10 cellular contexts compared by ENCODE assay signal in the genomic region with DNA sequence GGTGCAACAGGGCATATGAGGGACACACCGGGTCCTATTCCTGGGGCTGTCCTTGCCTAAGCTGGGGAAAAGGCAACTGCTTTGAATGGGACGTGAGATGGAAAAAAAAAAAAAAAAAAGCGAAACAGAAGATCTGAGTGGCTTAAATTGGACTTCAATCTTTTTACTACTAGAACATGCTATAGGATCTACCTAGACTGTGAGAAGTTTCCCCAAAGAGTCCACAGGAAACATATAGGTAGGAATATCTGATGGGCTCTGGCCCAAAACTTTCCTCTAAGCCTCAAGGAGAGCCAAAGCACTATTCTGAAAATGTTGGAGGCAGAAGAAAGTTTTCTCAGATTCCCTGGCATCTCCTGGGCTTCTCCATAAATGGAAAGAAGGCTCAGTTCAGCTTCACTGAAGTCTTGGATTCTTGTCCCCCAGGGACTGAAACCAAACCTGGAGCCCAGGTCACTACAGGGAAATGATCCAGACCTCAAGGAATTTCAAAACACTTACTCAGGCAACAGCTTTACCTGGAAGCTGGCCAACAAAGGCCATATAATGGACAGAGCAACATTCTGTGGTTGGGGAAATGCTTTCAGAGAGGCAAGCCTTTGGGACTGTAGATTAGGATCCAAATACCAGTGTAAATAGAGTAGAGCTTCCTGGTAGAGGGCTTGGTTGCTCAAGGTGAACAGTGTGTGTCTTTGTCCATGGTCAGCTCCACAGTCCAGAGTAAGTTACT. TPM values are rescaled to one million over a fixed set of nuclear protein-coding genes. Genes with fewer than 3 reads are reported as not detected.
DNase-seq lines count a peak whose midpoint lies in the region; ATAC-seq and TF ChIP-seq lines count a peak whose summit lies in the region.
"Had no signal": no experiment of that assay in that cellular context is flagged by ENCODE, and none has a peak within 500 bp of the region (broad histone marks: within the 10 kb centered on the region; RNA-seq: fewer than 3 reads in every experiment).

No MANE protein-coding gene starts in this region.

- H2AFZ ChIP-seq in HCT116 (ENCODE audit: low read depth, low read length, poor library complexity, severe bottlenecking): no peak overlapping the region
- H2AFZ ChIP-seq in SK-N-SH (ENCODE audit: low read depth): no peak overlapping the region

- H3K9me2 ChIP-seq in HCT116 (ENCODE audit: insufficient read depth) (no peaks in the 10 kb centered on the region), SK-N-SH (no peaks in the 10 kb centered on the region)

- H3K79me2 ChIP-seq in HCT116 (ENCODE audit: insufficient read depth, low read length): no peaks in the 10 kb centered on the region
- no peaks in the 10 kb centered on the region for H3K79me2 ChIP-seq in SK-N-SH (ENCODE audit: insufficient read depth)

- H4K20me1 ChIP-seq in HCT116 (ENCODE audit: insufficient read depth) (no peaks in the 10 kb centered on the region), SK-N-SH (ENCODE audit: insufficient read depth) (no peaks in the 10 kb centered on the region)

- TF ChIP-seq RAD21 in HCT116 (IDR thresholded peaks at IDR 0.05; ENCODE audit: low read depth) (no peak), SK-N-SH (IDR thresholded peaks at IDR 0.05; ENCODE audit: low read length) (no peak)

- BruUV-seq in HCT116 (replicated peaks; lab: Mats Ljungman, UMichigan): no TSS peak

- no peak overlapping the region for H3K9ac ChIP-seq in HCT116 (ENCODE audit: low read length)
- no peak overlapping the region for H3K9ac ChIP-seq in SK-N-SH

- H3K27me3 ChIP-seq in HCT116 (ENCODE audit: insufficient read depth, low read length) (no peaks in the 10 kb centered on the region), SK-N-SH (ENCODE audit: insufficient read depth) (no peaks in the 10 kb centered on the region), thoracic aorta (replicated peaks; ENCODE audit: insufficient read depth) (no peaks in the 10 kb centered on the region)
- H3K27me3 ChIP-seq: heart left ventricle had no signal

- intact Hi-C loops in HCT116 (cut with micrococcal nuclease): no loop called here

- H3K9me3 ChIP-seq in HCT116 (ENCODE audit: control insufficient read depth in 1 of 2, insufficient read depth in 1 of 2, low read depth in 1 of 2, low read length in 2 of 2) (no peaks in the 10 kb centered on the region), SK-N-SH (no peaks in the 10 kb centered on the region), thoracic aorta (peaks cover 9% of the 10 kb centered on the region)

- peak in 1 of 2 experiments; percentile 71; a peak in 2 of 4 replicates for TF ChIP-seq EP300 in SK-N-SH (IDR thresholded peaks at IDR 0.05; ENCODE audit: borderline replicate concordance in 1 of 2, low read depth in 1 of 2, low read length in 1 of 2)

- peak overlapping the region; percentile 11; the same call in 1 of the 2 replicates for H3K27ac ChIP-seq in HCT116 (ENCODE audit: low read depth, low read length)
- peak overlapping the region in 1 of 2 experiments; percentile 13; a peak in 1 of 4 replicates for H3K27ac ChIP-seq in SK-N-SH (ENCODE audit: low read depth in 2 of 2, low read length in 1 of 2)
- H3K27ac ChIP-seq in thoracic aorta: peak overlapping the region; percentile 11 to 63
- H3K27ac ChIP-seq: heart left ventricle had no signal

- H3K4me1 ChIP-seq in HCT116 (ENCODE audit: control insufficient read depth in 1 of 2, insufficient read depth in 2 of 2, low read length in 2 of 2) (peaks cover 17 to 27% of the 10 kb centered on the region in 2 experiments), SK-N-SH (ENCODE audit: control insufficient read depth in 1 of 2, insufficient read depth in 2 of 2, low read depth in 1 of 2, low read length in 1 of 2) (peaks cover 0 to 4% of the 10 kb centered on the region in 2 experiments; a peak in 1 of 4 replicates), thoracic aorta (ENCODE audit: control insufficient read depth in 1 of 2, low read depth in 2 of 2) (peaks cover 8 to 25% of the 10 kb centered on the region in 2 donors)

- H3F3A ChIP-seq in SK-N-SH (replicated peaks; ENCODE audit: insufficient read depth): no peaks in the 10 kb centered on the region

- no peaks in the 10 kb centered on the region for H3K36me3 ChIP-seq in HCT116 (ENCODE audit: control insufficient read depth in 1 of 2, insufficient read depth in 2 of 2, low read length in 2 of 2)
- no peaks in the 10 kb centered on the region for H3K36me3 ChIP-seq in SK-N-SH (replicated peaks in 1 of 2; ENCODE audit: control insufficient read depth in 1 of 2, insufficient read depth in 2 of 2, low read length in 1 of 2)
- no peaks in the 10 kb centered on the region for H3K36me3 ChIP-seq in thoracic aorta
- H3K36me3 ChIP-seq: heart left ventricle had no signal

- RAD21 ChIA-PET in HCT116 (lab: Charles Lee; ENCODE audit: low non-redundant PET in 1 of 2, low total read pairs in 2 of 2, uncharacterized antibody in 2 of 2, unreplicated experiment in 2 of 2): no interaction called here

- DNase-seq in HCT116 (ENCODE audit: low read depth, low spot score) (peak; percentile 75), SK-N-SH (no peak), foreskin fibroblast (peak; percentile 55 to 73), thoracic aorta (ENCODE audit: low spot score) (peak; percentile 19)
- DNase-seq: heart left ventricle, RPMI8226 had no signal

- no peak overlapping the region for H3K4me3 ChIP-seq in HCT116 (replicated peaks in 1 of 2; ENCODE audit: low read depth in 1 of 2, low read length in 2 of 2)
- no peak overlapping the region for H3K4me3 ChIP-seq in SK-N-SH (ENCODE audit: low read depth in 2 of 2, low read length in 1 of 2)
- no peak overlapping the region for H3K4me3 ChIP-seq in foreskin fibroblast (ENCODE audit: low read depth in 1 of 2, low read length in 2 of 2)
- no peak overlapping the region for H3K4me3 ChIP-seq in thoracic aorta
- H3K4me3 ChIP-seq: heart left ventricle had no signal

- CTCF ChIA-PET in HCT116 (lab: Charles Lee) (no interaction called here), SK-N-SH (lab: Yijun Ruan, JAX) (interaction anchor here (0.7 kb wide), 1 partner anchor 11 kb away, joined by 3 read pairs; no protein-coding TSS in a partner anchor)

- no peak for TF ChIP-seq POLR2A in HCT116 (IDR thresholded peaks at IDR 0.05; ENCODE audit: borderline replicate concordance, extremely low read depth, insufficient read depth, insufficient read length)

- POLR2A ChIA-PET in HCT116 (lab: Charles Lee) (no interaction called here), SK-N-SH (lab: Yijun Ruan, JAX) (no interaction called here)

- WGBS in SK-N-SH (ENCODE audit: low lambda C conversion rate): 66% methylated on average over 3 of the region's 3 CpGs

- ATAC-seq in HCT116 (peak; percentile 92), thoracic aorta (ENCODE audit: insufficient number of reproducible peaks, low FRiP score, low read depth) (peak; percentile 65), GM18870 (IDR thresholded peaks at IDR 0.05; ENCODE audit: unreplicated experiment) (no peak), GM18858 (IDR thresholded peaks at IDR 0.05; ENCODE audit: unreplicated experiment) (no peak), GM19035 (IDR thresholded peaks at IDR 0.05; ENCODE audit: unreplicated experiment) (no peak)
- ATAC-seq: activated T-helper 17 cell treated with anti-CD3 and anti-CD28 coated beads, Interleukin-2, amount 50 U/mL, for 72 hours had no signal

- TF ChIP-seq CTCF in HCT116 (IDR thresholded peaks at IDR 0.05 in 2 of 3, conservative IDR thresholded peaks at IDR 0.05 in 1 of 3; ENCODE audit: borderline replicate concordance in 1 of 3, insufficient read depth in 1 of 3, low read depth in 2 of 3, low read length in 2 of 3): no peak
- TF ChIP-seq CTCF in SK-N-SH (IDR thresholded peaks at IDR 0.05): no peak
- no peak for TF ChIP-seq CTCF in foreskin fibroblast (IDR thresholded peaks at IDR 0.05; ENCODE audit: low read depth, low read length)
- no peak for TF ChIP-seq CTCF in thoracic aorta (IDR thresholded peaks at IDR 0.05)

- peak overlapping the region; percentile 35 for H3K4me2 ChIP-seq in HCT116 (ENCODE audit: low read length)
- H3K4me2 ChIP-seq in SK-N-SH: no peak overlapping the region

TF ChIP-seq in HCT116, 20 proteins besides CTCF, POLR2A, EP300 and RAD21 (continues in another document):
- TF ChIP-seq JUND (IDR thresholded peaks at IDR 0.05): peak; percentile 46
- no peak for TF ChIP-seq ZFX (IDR thresholded peaks at IDR 0.05)
- no peak for TF ChIP-seq YY1 (IDR thresholded peaks at IDR 0.05; ENCODE audit: extremely low read depth, insufficient replicate concordance, low read depth, low read length)

TF ChIP-seq in SK-N-SH, 30 proteins besides CTCF, POLR2A, EP300 and RAD21 (continues in another document):
- no peak for TF ChIP-seq REST (IDR thresholded peaks at IDR 0.05; ENCODE audit: low read depth, low read length)

RNA-seq across cellular contexts. Expression of gene PROM1, which starts 56.9 kb away (rescaled TPM):
- total RNA-seq in HCT116 (2021; ENCODE audit: unreplicated experiment) (17.7 TPM), thoracic aorta (1 to 10 TPM; 3.2 to 7.1 TPM)
- 13.4 and 14.0 TPM in 2 replicates for polyA plus RNA-seq in HCT116 (2012)
- polyA plus RNA-seq in SK-N-SH (2012; rRNA removed): not detected in 2 replicates
- not detected in 2 replicates for polyA plus RNA-seq in SK-N-SH (2012; cell fraction: cytosol; rRNA removed)
- not detected in 2 replicates for polyA plus RNA-seq in SK-N-SH (2012; cell fraction: nucleus; rRNA removed)

Comparison
In these comparisons a context has a peak if more than half of its experiments do, and no peak if none do; other contexts are left out.
1. ATAC-seq: peak in HCT116 (single experiment) and thoracic aorta (single experiment); none in GM18870 (single experiment), GM18858 (single experiment) and GM19035 (single experiment).
2. Of the 11 proteins assayed by ChIP-seq in both SK-N-SH and HCT116: peak only in SK-N-SH: ELF1; only in HCT116: none; in both: JUND and POLR2AphosphoS5; in neither: 8.